In genomic region chr11:96342971-96343711, GRCh38 we compare ENCODE assay signal across 8 cellular contexts. TPM values are rescaled to one million over a fixed set of nuclear protein-coding genes. Genes with fewer than 3 reads are reported as not detected.
A peak's percentile ranks its signal among the peaks of the same experiment; 100 is the strongest.
DNase-seq lines count a peak whose midpoint lies in the region; ATAC-seq, FAIRE-seq and TF ChIP-seq lines count a peak whose summit lies in the region.

Gene MAML2 (minus strand): TSS chr11:96343195. CDS start chr11:96341895, 1,300 bp downstream.

- peaks cover 32% of the 10 kb centered on the region for H3K4me1 ChIP-seq in ACC112 (ENCODE audit: control insufficient read depth, insufficient read depth, low read length, unreplicated experiment)
- peaks cover 29% of the 10 kb centered on the region for H3K4me1 ChIP-seq in smooth muscle cell (ENCODE audit: low read depth)

- peak; percentile 82 for TF ChIP-seq CTCF in WI38 (IDR thresholded peaks at IDR 0.05; ENCODE audit: low read depth, low read length)
- peak; percentile 97 for TF ChIP-seq CTCF in bronchial epithelial cell (IDR thresholded peaks at IDR 0.05; ENCODE audit: insufficient read depth, low read length, severe bottlenecking)
- peak; percentile 78 for TF ChIP-seq CTCF in smooth muscle cell (IDR thresholded peaks at IDR 0.05; ENCODE audit: borderline replicate concordance, insufficient read depth, poor library complexity, severe bottlenecking)

- DNase-seq in NCI-H2196 treated with DMSO at 0.1 percent for 48 hours (lab: John Stamatoyannopoulos, UW; ENCODE audit: unreplicated experiment) (peak; percentile 84), bronchial epithelial cell (ENCODE audit: low read depth) (peak; percentile 83), iPS-NIHi7 (ENCODE audit: extremely low spot score) (peak; percentile 99), smooth muscle cell (lab: John Stamatoyannopoulos, UW; ENCODE audit: unreplicated experiment) (peak; percentile 73)

- H3K9ac ChIP-seq in smooth muscle cell (ENCODE audit: low read depth), result peak within 1 kb of the TSS; percentile 90

- H3K4me3 ChIP-seq in ACC112 (ENCODE audit: low read depth, low read length), result peak within 1 kb of the TSS; percentile 93
- H3K4me3 ChIP-seq in WI38 (ENCODE audit: low read depth, low read length), result peak within 1 kb of the TSS; percentile 76
- H3K4me3 ChIP-seq in bronchial epithelial cell (ENCODE audit: low read depth, low read length), result peak within 1 kb of the TSS; percentile 57
- peak within 1 kb of the TSS; percentile 97 for H3K4me3 ChIP-seq in smooth muscle cell

- peak within 1 kb of the TSS; percentile 91 for H3K27ac ChIP-seq in ACC112 (ENCODE audit: low read depth, low read length)
- H3K27ac ChIP-seq in smooth muscle cell (ENCODE audit: low read depth), result peak within 1 kb of the TSS; percentile 90

- H4K20me1 ChIP-seq in smooth muscle cell (ENCODE audit: low read depth), result no peaks in the 10 kb centered on the region

- H3K27me3 ChIP-seq in ACC112 (ENCODE audit: insufficient read depth, low read length), result no peaks in the 10 kb centered on the region
- H3K27me3 ChIP-seq in bronchial epithelial cell (ENCODE audit: control insufficient read depth, insufficient read depth, low read length), result no peaks in the 10 kb centered on the region
- H3K27me3 ChIP-seq in smooth muscle cell (ENCODE audit: low read depth), result no peaks in the 10 kb centered on the region

- FAIRE-seq in bronchial epithelial cell (lab: Jason Lieb, UNC), result no peak

- H3F3A ChIP-seq in smooth muscle cell (ENCODE audit: low read depth), result peaks cover 28% of the 10 kb centered on the region

- no peaks in the 10 kb centered on the region for H3K9me3 ChIP-seq in smooth muscle cell (replicated peaks; ENCODE audit: low read depth)

- H3K79me2 ChIP-seq in ACC112 (ENCODE audit: control insufficient read depth, insufficient read depth, low read length, unreplicated experiment), result peaks cover 48% of the 10 kb centered on the region
- peaks cover 49% of the 10 kb centered on the region for H3K79me2 ChIP-seq in smooth muscle cell (ENCODE audit: low read depth)

- WGBS in smooth muscle cell (ENCODE audit: low lambda C conversion rate), result 16% methylated on average over 26 of the region's 31 CpGs

- peak within 1 kb of the TSS; percentile 91 for H3K4me2 ChIP-seq in smooth muscle cell

- no peaks in the 10 kb centered on the region for H3K36me3 ChIP-seq in ACC112 (ENCODE audit: insufficient read depth, low read length)
- no peaks in the 10 kb centered on the region for H3K36me3 ChIP-seq in bronchial epithelial cell (ENCODE audit: control insufficient read depth, insufficient read depth, low read length)
- H3K36me3 ChIP-seq in smooth muscle cell (ENCODE audit: low read depth), result no peaks in the 10 kb centered on the region

- H2AFZ ChIP-seq in ACC112 (ENCODE audit: low read length, unreplicated experiment) (peak within 1 kb of the TSS; percentile 24), smooth muscle cell (ENCODE audit: low read depth) (peak within 1 kb of the TSS; percentile 91)

- ATAC-seq in GM18867 (IDR thresholded peaks at IDR 0.05; ENCODE audit: unreplicated experiment) (peak; percentile 84), HG03108 (IDR thresholded peaks at IDR 0.05; ENCODE audit: unreplicated experiment) (peak; percentile 75)

RNA-seq across cellular contexts. Expression of gene MAML2, which starts in this region (rescaled TPM):
- total RNA-seq in bronchial epithelial cell (1.3 TPM in 2 replicates), smooth muscle cell (45.0 and 52.4 TPM in 2 replicates)
- 8.7 and 10.1 TPM in 2 replicates for polyA plus RNA-seq in smooth muscle cell

Comparison
In these comparisons a context has a peak if more than half of its experiments do, and no peak if none do; other contexts are left out.
1. Peak in every context shown above with its lines: DNase-seq, ATAC-seq, H3K4me3 ChIP-seq and H3K27ac ChIP-seq.
2. RNA of gene MAML2 (total RNA-seq): 45.0 to 52.4 TPM in smooth muscle cell; 1.3 TPM in bronchial epithelial cell; every median in the first group is over 10 times any median in the second.